1 cellular context compared by ENCODE assay signal in the genomic region with DNA sequence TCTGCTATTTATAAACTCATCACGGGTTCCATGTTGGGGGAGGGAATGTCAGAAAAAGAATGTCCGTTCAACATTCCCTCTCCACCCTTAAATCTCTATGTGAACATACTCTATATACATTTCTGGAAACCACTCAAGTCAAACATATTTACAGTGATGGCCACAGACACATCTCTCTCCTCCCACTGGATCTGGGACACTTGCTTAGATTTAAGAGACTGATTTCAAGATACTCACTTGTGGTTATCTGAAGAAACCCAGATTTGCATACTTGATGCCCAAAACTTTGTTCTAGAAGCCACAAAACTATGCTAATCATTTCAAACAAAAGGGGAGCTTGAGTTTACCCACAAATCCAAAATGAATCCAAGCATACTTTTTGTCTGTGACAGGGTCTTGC.
TF ChIP-seq lines count a peak whose summit lies in the region.

No MANE protein-coding gene starts in this region.

TF ChIP-seq in GM12878, 131 proteins besides CTCF, POLR2A, EP300 and RAD21 (continued from another document):
- TF ChIP-seq, protein P1, sequence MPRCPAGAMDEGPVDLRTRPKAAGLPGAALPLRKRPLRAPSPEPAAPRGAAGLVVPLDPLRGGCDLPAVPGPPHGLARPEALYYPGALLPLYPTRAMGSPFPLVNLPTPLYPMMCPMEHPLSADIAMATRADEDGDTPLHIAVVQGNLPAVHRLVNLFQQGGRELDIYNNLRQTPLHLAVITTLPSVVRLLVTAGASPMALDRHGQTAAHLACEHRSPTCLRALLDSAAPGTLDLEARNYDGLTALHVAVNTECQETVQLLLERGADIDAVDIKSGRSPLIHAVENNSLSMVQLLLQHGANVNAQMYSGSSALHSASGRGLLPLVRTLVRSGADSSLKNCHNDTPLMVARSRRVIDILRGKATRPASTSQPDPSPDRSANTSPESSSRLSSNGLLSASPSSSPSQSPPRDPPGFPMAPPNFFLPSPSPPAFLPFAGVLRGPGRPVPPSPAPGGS (IDR thresholded peaks at IDR 0.05; ENCODE audit: borderline replicate concordance, insufficient read depth, low read depth, low read length, poor library complexity, severe bottlenecking), result no peak
- TF ChIP-seq, protein P2, sequence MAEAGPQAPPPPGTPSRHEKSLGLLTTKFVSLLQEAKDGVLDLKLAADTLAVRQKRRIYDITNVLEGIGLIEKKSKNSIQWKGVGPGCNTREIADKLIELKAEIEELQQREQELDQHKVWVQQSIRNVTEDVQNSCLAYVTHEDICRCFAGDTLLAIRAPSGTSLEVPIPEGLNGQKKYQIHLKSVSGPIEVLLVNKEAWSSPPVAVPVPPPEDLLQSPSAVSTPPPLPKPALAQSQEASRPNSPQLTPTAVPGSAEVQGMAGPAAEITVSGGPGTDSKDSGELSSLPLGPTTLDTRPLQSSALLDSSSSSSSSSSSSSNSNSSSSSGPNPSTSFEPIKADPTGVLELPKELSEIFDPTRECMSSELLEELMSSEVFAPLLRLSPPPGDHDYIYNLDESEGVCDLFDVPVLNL (IDR thresholded peaks at IDR 0.05; ENCODE audit: low read depth, low read length), result no peak
- TF ChIP-seq FOXK2 (IDR thresholded peaks at IDR 0.05), result no peak
- TF ChIP-seq, protein P3, sequence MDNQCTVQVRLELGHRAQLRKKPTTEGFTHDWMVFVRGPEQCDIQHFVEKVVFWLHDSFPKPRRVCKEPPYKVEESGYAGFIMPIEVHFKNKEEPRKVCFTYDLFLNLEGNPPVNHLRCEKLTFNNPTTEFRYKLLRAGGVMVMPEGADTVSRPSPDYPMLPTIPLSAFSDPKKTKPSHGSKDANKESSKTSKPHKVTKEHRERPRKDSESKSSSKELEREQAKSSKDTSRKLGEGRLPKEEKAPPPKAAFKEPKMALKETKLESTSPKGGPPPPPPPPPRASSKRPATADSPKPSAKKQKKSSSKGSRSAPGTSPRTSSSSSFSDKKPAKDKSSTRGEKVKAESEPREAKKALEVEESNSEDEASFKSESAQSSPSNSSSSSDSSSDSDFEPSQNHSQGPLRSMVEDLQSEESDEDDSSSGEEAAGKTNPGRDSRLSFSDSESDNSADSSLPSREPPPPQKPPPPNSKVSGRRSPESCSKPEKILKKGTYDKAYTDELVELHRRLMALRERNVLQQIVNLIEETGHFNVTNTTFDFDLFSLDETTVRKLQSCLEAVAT (IDR thresholded peaks at IDR 0.05), result no peak
- TF ChIP-seq, protein P4, sequence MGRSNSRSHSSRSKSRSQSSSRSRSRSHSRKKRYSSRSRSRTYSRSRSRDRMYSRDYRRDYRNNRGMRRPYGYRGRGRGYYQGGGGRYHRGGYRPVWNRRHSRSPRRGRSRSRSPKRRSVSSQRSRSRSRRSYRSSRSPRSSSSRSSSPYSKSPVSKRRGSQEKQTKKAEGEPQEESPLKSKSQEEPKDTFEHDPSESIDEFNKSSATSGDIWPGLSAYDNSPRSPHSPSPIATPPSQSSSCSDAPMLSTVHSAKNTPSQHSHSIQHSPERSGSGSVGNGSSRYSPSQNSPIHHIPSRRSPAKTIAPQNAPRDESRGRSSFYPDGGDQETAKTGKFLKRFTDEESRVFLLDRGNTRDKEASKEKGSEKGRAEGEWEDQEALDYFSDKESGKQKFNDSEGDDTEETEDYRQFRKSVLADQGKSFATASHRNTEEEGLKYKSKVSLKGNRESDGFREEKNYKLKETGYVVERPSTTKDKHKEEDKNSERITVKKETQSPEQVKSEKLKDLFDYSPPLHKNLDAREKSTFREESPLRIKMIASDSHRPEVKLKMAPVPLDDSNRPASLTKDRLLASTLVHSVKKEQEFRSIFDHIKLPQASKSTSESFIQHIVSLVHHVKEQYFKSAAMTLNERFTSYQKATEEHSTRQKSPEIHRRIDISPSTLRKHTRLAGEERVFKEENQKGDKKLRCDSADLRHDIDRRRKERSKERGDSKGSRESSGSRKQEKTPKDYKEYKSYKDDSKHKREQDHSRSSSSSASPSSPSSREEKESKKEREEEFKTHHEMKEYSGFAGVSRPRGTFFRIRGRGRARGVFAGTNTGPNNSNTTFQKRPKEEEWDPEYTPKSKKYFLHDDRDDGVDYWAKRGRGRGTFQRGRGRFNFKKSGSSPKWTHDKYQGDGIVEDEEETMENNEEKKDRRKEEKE (IDR thresholded peaks at IDR 0.05), result no peak
